ENCODE assay signal across 8 cellular contexts in genomic region chr20:63979549-63980316, GRCh38.
DNase-seq lines count a peak whose midpoint lies in the region; ATAC-seq lines count a peak whose summit lies in the region.

Gene SAMD10, minus strand, starts transcription at chr20:63979642. Its CDS starts 175 bp downstream, at chr20:63979467.

- H3K4me1 ChIP-seq in ES-I3 (ENCODE audit: insufficient read depth, low read length), result peaks cover 15% of the 10 kb centered on the region
- H3K4me1 ChIP-seq in muscle layer of colon (ENCODE audit: insufficient read depth, low read length), result peaks cover 29% of the 10 kb centered on the region

- peaks cover 0 to 13% of the 10 kb centered on the region in 2 donors for H3K27me3 ChIP-seq in muscle layer of colon (ENCODE audit: control insufficient read depth in 1 of 2, insufficient read depth in 2 of 2, low read length in 2 of 2)

- H3K4me3 ChIP-seq in muscle layer of colon (ENCODE audit: low read depth in 1 of 2, low read length in 2 of 2), result peak within 1 kb of the TSS; percentile 47 to 83

- H3K27ac ChIP-seq in muscle layer of colon (ENCODE audit: low read depth, low read length), result peak within 1 kb of the TSS; percentile 3

- ATAC-seq in HG02678 (IDR thresholded peaks at IDR 0.05; ENCODE audit: unreplicated experiment) (peak; percentile 35), GM18873 (IDR thresholded peaks at IDR 0.05; ENCODE audit: low FRiP score, unreplicated experiment) (no peak)

- H3K9me3 ChIP-seq in ES-I3 (ENCODE audit: control insufficient read depth, insufficient read depth, low read length), result no peaks in the 10 kb centered on the region
- H3K9me3 ChIP-seq in muscle layer of colon (ENCODE audit: low read length), result no peaks in the 10 kb centered on the region

- H3K36me3 ChIP-seq in ES-I3 (ENCODE audit: insufficient read depth, low read length) (peaks cover 14% of the 10 kb centered on the region), muscle layer of colon (ENCODE audit: insufficient read depth, low read length) (peaks cover 18% of the 10 kb centered on the region)

- peak; percentile 78 to 90 for DNase-seq in NCI-H446 (lab: John Stamatoyannopoulos, UW)
- DNase-seq in activated CD4-positive, alpha-beta T cell treated with anti-CD3 and anti-CD28 coated beads, Interleukin-2, amount 50 U/mL, for 48 hours, result peak; percentile 92 to 93
- peak; percentile 57 for DNase-seq in effector CD4-positive, alpha-beta T cell
- peak; percentile 74 for DNase-seq in stimulated activated naive CD4-positive, alpha-beta T cell treated with Interleukin-2 at 50 U/mL for 16 hours (lab: John Stamatoyannopoulos, UW)

- H3K9ac ChIP-seq in ES-I3 (ENCODE audit: low read depth, low read length) (peak within 1 kb of the TSS; percentile 75), muscle layer of colon (ENCODE audit: low read length) (no peak within 1 kb of the TSS)
